14 cellular contexts compared by ENCODE assay signal in genomic region chr22:45188779-45189178, GRCh38.
"Had no signal": no experiment of that assay in that cellular context is flagged by ENCODE, and none has a peak within 500 bp of the region (broad histone marks: within the 10 kb centered on the region; RNA-seq: fewer than 3 reads in every experiment).

No MANE protein-coding gene starts in this region.

- H3K27me3 Mint-ChIP-seq: activated naive CD4-positive, alpha-beta T cell treated with anti-CD3 and anti-CD28 coated beads, Interleukin-2, amount 10 ng/mL, durations not matched to agents 7 days and 5 days; activated naive CD8-positive, alpha-beta T cell treated with anti-CD3 and anti-CD28 coated beads, Interleukin-2, amount 50 U/mL, for 24 hours; activated T-helper 17 cell treated with anti-CD3 and anti-CD28 coated beads, Interleukin-2, amount 50 U/mL, for 72 hours had no signal

- H3K4me3 Mint-ChIP-seq: activated naive CD4-positive, alpha-beta T cell treated with anti-CD3 and anti-CD28 coated beads, Interleukin-2, amount 10 ng/mL, durations not matched to agents 7 days and 5 days; activated naive CD8-positive, alpha-beta T cell treated with anti-CD3 and anti-CD28 coated beads, Interleukin-2, amount 50 U/mL, for 24 hours; activated T-helper 17 cell treated with anti-CD3 and anti-CD28 coated beads, Interleukin-2, amount 50 U/mL, for 72 hours had no signal

- H3K9me3 Mint-ChIP-seq: activated naive CD4-positive, alpha-beta T cell treated with anti-CD3 and anti-CD28 coated beads, Interleukin-2, amount 10 ng/mL, durations not matched to agents 7 days and 5 days; activated naive CD8-positive, alpha-beta T cell treated with anti-CD3 and anti-CD28 coated beads, Interleukin-2, amount 50 U/mL, for 24 hours; activated T-helper 17 cell treated with anti-CD3 and anti-CD28 coated beads, Interleukin-2, amount 50 U/mL, for 72 hours had no signal

- H3K4me3 ChIP-seq: coronary artery, gastrocnemius medialis, left ventricle myocardium inferior, upper lobe of left lung had no signal

- H3K4me1 ChIP-seq: gastrocnemius medialis had no signal

- ATAC-seq: activated naive CD8-positive, alpha-beta T cell treated with anti-CD3 and anti-CD28 coated beads, Interleukin-2, amount 50 U/mL, for 24 hours; activated T-helper 17 cell treated with anti-CD3 and anti-CD28 coated beads, Interleukin-2, amount 50 U/mL, for 72 hours; esophagus mucosa; gastrocnemius medialis; stimulated activated naive CD8-positive, alpha-beta T cell treated with anti-CD3 and anti-CD28 coated beads, Interleukin-15, Interleukin-2, amounts not matched to agents 100 U/mL and 50 U/mL, for 24 hours had no signal

- DNase-seq: activated CD4-positive, alpha-beta T cell treated with anti-CD3 and anti-CD28 coated beads for 1 hour; activated CD4-positive, alpha-beta T cell treated with anti-CD3 and anti-CD28 coated beads, Interleukin-2, amount 50 U/mL, for 48 hours; activated naive CD4-positive, alpha-beta T cell treated with anti-CD3 and anti-CD28 coated beads, Interleukin-2, amount 10 ng/mL, durations not matched to agents 7 days and 5 days; activated naive CD8-positive, alpha-beta T cell treated with anti-CD3 and anti-CD28 coated beads, Interleukin-2, amount 50 U/mL, for 24 hours; activated T-cell treated with anti-CD3 and anti-CD28 coated beads for 4 hours; brain microvascular endothelial cell; gastrocnemius medialis; head of caudate nucleus; left ventricle myocardium inferior; stimulated activated naive CD8-positive, alpha-beta T cell treated with anti-CD3 and anti-CD28 coated beads, Interleukin-15, Interleukin-2, amounts not matched to agents 100 U/mL and 50 U/mL, for 24 hours; upper lobe of left lung had no signal

- H3K9me3 ChIP-seq: gastrocnemius medialis, left ventricle myocardium inferior, upper lobe of left lung had no signal

- H3K27me3 ChIP-seq: brain microvascular endothelial cell, gastrocnemius medialis, upper lobe of left lung had no signal

- H3K27ac ChIP-seq: brain microvascular endothelial cell, coronary artery, gastrocnemius medialis, left ventricle myocardium inferior had no signal

- H3K27ac Mint-ChIP-seq: activated naive CD4-positive, alpha-beta T cell treated with anti-CD3 and anti-CD28 coated beads, Interleukin-2, amount 10 ng/mL, durations not matched to agents 7 days and 5 days; activated naive CD8-positive, alpha-beta T cell treated with anti-CD3 and anti-CD28 coated beads, Interleukin-2, amount 50 U/mL, for 24 hours; activated T-helper 17 cell treated with anti-CD3 and anti-CD28 coated beads, Interleukin-2, amount 50 U/mL, for 72 hours had no signal
